8 cellular contexts compared by ENCODE assay signal in the genomic region with DNA sequence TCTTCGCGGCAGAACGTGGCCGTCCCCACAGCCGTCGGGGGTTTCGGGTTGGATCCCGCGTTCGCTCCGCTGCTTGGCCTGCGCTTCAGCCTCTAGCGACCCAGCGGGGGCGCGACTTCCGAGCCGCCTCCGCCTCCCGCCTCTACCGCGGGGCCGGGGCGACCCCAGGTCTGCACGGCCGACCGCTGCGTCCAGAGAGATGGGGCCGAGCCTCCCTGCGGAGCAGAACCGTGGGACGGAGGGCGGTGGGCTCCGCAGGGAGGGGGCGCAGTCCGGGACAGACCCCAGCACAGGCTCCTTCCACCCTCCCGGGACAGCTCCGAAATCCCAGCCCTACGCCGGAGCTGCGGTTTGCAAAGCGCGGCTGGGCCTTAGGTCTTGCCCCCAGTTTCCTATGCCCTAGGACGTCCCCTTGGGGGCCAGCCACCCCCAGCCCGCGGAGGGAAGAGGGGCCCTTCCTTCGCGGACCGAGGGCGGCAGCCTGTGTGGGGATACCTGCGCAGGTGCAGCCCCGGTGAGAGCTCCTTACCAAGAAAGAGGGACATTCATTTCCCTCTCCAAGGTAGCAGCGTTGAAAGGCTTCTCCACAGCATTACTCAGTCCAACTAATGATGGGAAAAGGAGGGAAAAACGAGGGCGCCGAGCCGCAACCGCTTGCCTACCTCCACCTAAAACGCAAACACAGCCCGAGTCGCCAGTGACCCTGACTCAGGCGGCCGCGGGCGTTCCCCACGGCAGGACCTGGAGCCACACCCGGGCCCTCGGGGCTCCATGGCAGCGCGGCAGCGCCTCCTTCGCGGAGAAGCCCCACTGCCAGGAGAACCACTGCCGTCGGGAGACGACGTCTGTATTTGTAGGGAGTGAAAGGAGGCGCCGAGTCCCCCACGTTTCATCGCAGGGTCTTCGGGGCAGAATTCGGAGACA.
"Had no signal": no experiment of that assay in that cellular context is flagged by ENCODE, and none has a peak within 500 bp of the region (broad histone marks: within the 10 kb centered on the region; RNA-seq: fewer than 3 reads in every experiment).

No MANE protein-coding gene starts in this region.

- H3K36me3 ChIP-seq: breast epithelium, ovary, transverse colon had no signal

- H3K27me3 ChIP-seq: ovary had no signal

- H3K4me3 ChIP-seq: ovary, transverse colon had no signal

- H3K27ac Mint-ChIP-seq: activated naive CD4-positive, alpha-beta T cell treated with anti-CD3 and anti-CD28 coated beads, Interleukin-2, amount 50 U/mL, for 24 hours had no signal

- ATAC-seq: esophagus mucosa had no signal

- H3K27ac ChIP-seq: breast epithelium, ovary, transverse colon had no signal

- H3K4me3 Mint-ChIP-seq: activated naive CD4-positive, alpha-beta T cell treated with anti-CD3 and anti-CD28 coated beads, Interleukin-2, amount 50 U/mL, for 24 hours; neural crest cell had no signal

- H3K4me1 Mint-ChIP-seq: neural crest cell had no signal

- H3K4me1 ChIP-seq: breast epithelium, transverse colon had no signal

- DNase-seq: activated CD4-positive, alpha-beta T cell treated with anti-CD3 and anti-CD28 coated beads, Interleukin-2, amount 50 U/mL, for 1 hour; ovary; stimulated activated CD4-positive, alpha-beta T cell treated with anti-CD3 and anti-CD28 coated beads, Interleukin-15, amount 100 ng/mL, for 24 hours; transverse colon had no signal

- H3K9me3 ChIP-seq: transverse colon had no signal
